ENCODE assay signal across 9 cellular contexts in the genomic region with DNA sequence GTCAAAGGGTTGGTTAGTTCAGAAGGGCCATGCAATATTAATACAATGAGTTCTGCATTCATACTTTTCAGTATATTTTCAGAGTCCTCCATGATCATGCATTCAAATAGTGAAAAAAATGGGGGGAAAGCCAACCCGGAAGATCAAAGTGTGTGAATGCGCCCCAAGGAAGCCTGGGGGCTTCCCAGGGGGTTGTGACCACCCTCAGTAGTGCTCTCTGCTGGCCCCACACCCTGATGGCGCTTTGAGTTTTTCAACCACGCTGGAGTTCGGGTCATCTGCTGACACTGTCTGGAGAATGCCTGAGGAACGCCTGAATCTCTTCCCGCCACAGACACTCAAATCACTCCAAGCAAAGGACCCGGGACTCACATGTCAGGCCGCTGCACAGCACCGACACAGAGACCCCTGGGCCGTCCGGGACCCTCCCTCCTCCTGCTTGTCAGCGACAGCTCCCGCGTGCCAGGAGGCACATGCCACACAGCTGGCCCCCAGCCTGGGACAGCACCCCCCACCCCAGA. TPM values are rescaled to one million over a fixed set of nuclear protein-coding genes. Genes with fewer than 3 reads are reported as not detected.
DNase-seq lines count a peak whose midpoint lies in the region; ATAC-seq and TF ChIP-seq lines count a peak whose summit lies in the region.
"Had no signal": no experiment of that assay in that cellular context is flagged by ENCODE, and none has a peak within 500 bp of the region (broad histone marks: within the 10 kb centered on the region; RNA-seq: fewer than 3 reads in every experiment).

No MANE protein-coding gene starts in this region.

- TF ChIP-seq CTCF in MCF 10A (IDR thresholded peaks at IDR 0.05; ENCODE audit: unreplicated experiment) (no peak), right lobe of liver (IDR thresholded peaks at IDR 0.05) (peak in 1 of 4 donors; percentile 12), transverse colon (IDR thresholded peaks at IDR 0.05) (no peak)

- no peaks in the 10 kb centered on the region for H3K9me3 Mint-ChIP-seq in MCF 10A (ENCODE audit: unreplicated experiment)

- peak overlapping the region; percentile 94 for H3K4me3 Mint-ChIP-seq in MCF 10A (ENCODE audit: unreplicated experiment)
- H3K4me3 Mint-ChIP-seq: activated T-helper 17 cell treated with anti-CD3 and anti-CD28 coated beads, Interleukin-2, amount 50 U/mL, for 72 hours had no signal

- no TSS peak for BruUV-seq in MCF 10A (replicated peaks; lab: Mats Ljungman, UMichigan)

- H3K27me3 ChIP-seq in right lobe of liver (no peaks in the 10 kb centered on the region), transverse colon (no peaks in the 10 kb centered on the region)

- 0% methylated on average over 7 of the region's 15 CpGs for WGBS in right lobe of liver (ENCODE audit: insufficient coverage, low coverage, low lambda C conversion rate, missing lambda C conversion rate)
- 0 to 17% methylated on average over 1 to 8 of the region's 15 CpGs for WGBS in transverse colon (ENCODE audit: low coverage in 1 of 2), 2 donors

- peaks cover 16% of the 10 kb centered on the region for H3K36me3 Mint-ChIP-seq in MCF 10A (ENCODE audit: insufficient read depth, unreplicated experiment)

- ATAC-seq in right lobe of liver (peak; percentile 9 to 30 (median 26)), HG03280 (IDR thresholded peaks at IDR 0.05; ENCODE audit: unreplicated experiment) (no peak)
- ATAC-seq: activated T-helper 17 cell treated with anti-CD3 and anti-CD28 coated beads, Interleukin-2, amount 50 U/mL, for 72 hours had no signal

- H3K27ac ChIP-seq in right lobe of liver = peak overlapping the region; percentile 81 to 87 (median 86)
- H3K27ac ChIP-seq in transverse colon = peak overlapping the region; percentile 80 to 93 (median 90)

- no peaks in the 10 kb centered on the region for H3K27me3 Mint-ChIP-seq in MCF 10A (ENCODE audit: insufficient read depth, unreplicated experiment)

- H3K36me3 ChIP-seq in right lobe of liver = no peaks in the 10 kb centered on the region
- H3K36me3 ChIP-seq in transverse colon = no peaks in the 10 kb centered on the region

- in situ Hi-C loops in transverse colon (cut with MboI; ENCODE audit: low pct_ligation_motif_present in 1 of 4, low pct_unique_long_range_greater_than_20kb in 1 of 4, low sequenced_read_pairs in 3 of 4) = loop anchor here in 2 of 4 donors (25.0 kb wide), 2 partner anchors 119 to 231 kb away; no protein-coding TSS in a partner anchor

- intact Hi-C loops in MCF 10A (cut with micrococcal nuclease) = loop anchor here (1.0 to 5.0 kb wide), 3 partner anchors 86 to 315 kb away; no protein-coding TSS in a partner anchor
- intact Hi-C loops in right lobe of liver (cut with DNase I) = no loop called here
- intact Hi-C loops in transverse colon (cut with DNase I; ENCODE audit: low total_unique reads) = no loop called here

- POLR2A ChIA-PET in MCF 10A (lab: Yijun Ruan, JAX) = interaction anchor here (0.8 to 2.0 kb wide), 9 partner anchors 9 to 206 kb away, joined by 4 to 16 read pairs (median 6); no protein-coding TSS in a partner anchor

- H3K9me3 ChIP-seq in right lobe of liver (no peaks in the 10 kb centered on the region), transverse colon (no peaks in the 10 kb centered on the region)

- peaks cover 35% of the 10 kb centered on the region for H3K4me1 Mint-ChIP-seq in MCF 10A (ENCODE audit: insufficient read depth, unreplicated experiment)
- H3K4me1 Mint-ChIP-seq: activated T-helper 17 cell treated with anti-CD3 and anti-CD28 coated beads, Interleukin-2, amount 50 U/mL, for 72 hours had no signal

- no peak for TF ChIP-seq EP300 in transverse colon (IDR thresholded peaks at IDR 0.05; ENCODE audit: low read depth)

- no peak for TF ChIP-seq POLR2A in right lobe of liver (IDR thresholded peaks at IDR 0.05)
- TF ChIP-seq POLR2A in transverse colon (IDR thresholded peaks at IDR 0.05) = no peak

- DNase-seq in NCI-H748 (lab: John Stamatoyannopoulos, UW; ENCODE audit: unreplicated experiment) (peak; percentile 34), NCI-H748 treated with DMSO at 0.1 percent for 48 hours (lab: John Stamatoyannopoulos, UW) (no peak), MCF 10A (ENCODE audit: unreplicated experiment) (no peak), right lobe of liver (no peak), transverse colon (no peak), NCI-H2196 treated with DMSO at 0.1 percent for 48 hours (lab: John Stamatoyannopoulos, UW; ENCODE audit: unreplicated experiment) (no peak), NCI-H446 treated with DMSO at 0.1 percent for 48 hours (lab: John Stamatoyannopoulos, UW) (no peak)

- peak overlapping the region; percentile 92 for H3K27ac Mint-ChIP-seq in MCF 10A (ENCODE audit: low read depth, unreplicated experiment)
- H3K27ac Mint-ChIP-seq: activated T-helper 17 cell treated with anti-CD3 and anti-CD28 coated beads, Interleukin-2, amount 50 U/mL, for 72 hours had no signal

- H3K4me3 ChIP-seq in right lobe of liver (peak overlapping the region; percentile 88 to 93 (median 91)), transverse colon (peak overlapping the region; percentile 73 to 95 (median 80))

- CTCF ChIA-PET in MCF 10A (lab: Yijun Ruan, JAX) = interaction anchor here (0.6 to 1.1 kb wide), 10 partner anchors 10 to 764 kb away, joined by 3 to 5 read pairs (median 3); no protein-coding TSS in a partner anchor

- H3K4me1 ChIP-seq in right lobe of liver (peaks cover 2 to 37% (median 18%) of the 10 kb centered on the region in 4 donors), transverse colon (peaks cover 12 to 63% (median 42%) of the 10 kb centered on the region in 4 donors)

RNA-seq across cellular contexts. Expression of gene TNS3, which starts 1.0 kb away (rescaled TPM):
- total RNA-seq in MCF 10A (2022) (30.1 and 33.3 TPM in 2 replicates), right lobe of liver (10 to 100 TPM; 51.2 to 95.0 (median 58.4) TPM), transverse colon (100 to 1,000 TPM in 1 of 4 donors, 10 to 100 TPM in 3; 58.5 to 104 (median 72.7) TPM)
